In the genomic region with DNA sequence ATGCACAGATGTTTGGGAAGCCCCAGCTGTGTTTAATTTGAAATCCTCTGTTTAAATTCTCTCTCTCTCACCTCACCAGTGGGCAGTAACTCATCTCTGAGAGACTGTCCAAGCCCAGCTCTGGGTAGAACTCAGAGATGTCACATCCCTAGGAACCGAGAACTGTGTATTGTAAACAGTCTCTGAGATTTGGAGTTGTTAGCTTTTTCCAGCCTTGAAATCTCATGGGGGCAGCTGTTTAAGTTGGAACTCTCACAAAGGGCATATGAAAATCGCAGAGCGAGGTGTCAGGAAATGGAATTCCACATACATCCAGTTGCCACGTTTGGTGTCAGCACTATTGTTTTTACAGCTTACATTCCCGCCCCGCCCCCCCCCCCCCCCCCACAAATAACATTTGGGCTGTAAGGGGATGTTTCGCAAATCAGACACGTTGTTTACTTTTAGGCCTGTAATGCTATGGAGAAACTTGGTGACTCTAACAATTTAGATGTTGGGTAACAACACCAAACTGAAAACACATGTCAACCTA, we compare ENCODE assay signal across 15 cellular contexts. TPM values are rescaled to one million over a fixed set of nuclear protein-coding genes. Genes with fewer than 3 reads are reported as not detected.
DNase-seq lines count a peak whose midpoint lies in the region; ATAC-seq and TF ChIP-seq lines count a peak whose summit lies in the region.
"Had no signal": no experiment of that assay in that cellular context is flagged by ENCODE, and none has a peak within 500 bp of the region (broad histone marks: within the 10 kb centered on the region; RNA-seq: fewer than 3 reads in every experiment).

No MANE protein-coding gene starts in this region.

- H3K36me3 Mint-ChIP-seq in nephron progenitor cell (ENCODE audit: low read depth) = peaks cover 52% of the 10 kb centered on the region

- no peak for TF ChIP-seq POLR2A in esophagus muscularis mucosa (IDR thresholded peaks at IDR 0.05; ENCODE audit: low read depth)

- H2AFZ ChIP-seq in neuronal stem cell (ENCODE audit: low read length) = no peak overlapping the region

- H3K36me3 ChIP-seq in esophagus muscularis mucosa (peaks cover 6 to 65% (median 47%) of the 10 kb centered on the region in 4 donors), neuronal stem cell (replicated peaks in 1 of 2; ENCODE audit: control insufficient read depth in 2 of 2, insufficient read depth in 2 of 2, low read length in 2 of 2) (peaks cover 9 to 58% of the 10 kb centered on the region in 2 donors)

- CTCF ChIA-PET in AG04450 (lab: Charles Lee) = interaction anchor here (0.5 to 2.4 kb wide), 7 partner anchors 9 to 317 kb away, joined by 3 to 14 read pairs (median 5); partner anchors contain the start of gene VPS35L

- no peak overlapping the region for H3K23ac ChIP-seq in neuronal stem cell (ENCODE audit: low read depth, low read length, poor library complexity)

- H3K9ac ChIP-seq in neuronal stem cell (ENCODE audit: low read depth, low read length, poor library complexity) = no peak overlapping the region

- H3K79me1 ChIP-seq in neuronal stem cell (ENCODE audit: low read depth, low read length) = no peaks in the 10 kb centered on the region

- no peak for TF ChIP-seq CTCF in AG04450 (IDR thresholded peaks at IDR 0.05; ENCODE audit: low read depth, low read length)
- no peak for TF ChIP-seq CTCF in esophagus muscularis mucosa (IDR thresholded peaks at IDR 0.05)
- no peak for TF ChIP-seq CTCF in nephron progenitor cell (IDR thresholded peaks at IDR 0.05)

- H3K27me3 Mint-ChIP-seq in nephron progenitor cell (ENCODE audit: low read depth, poor library complexity) = no peaks in the 10 kb centered on the region
- H3K27me3 Mint-ChIP-seq: CD4-positive, alpha-beta memory T cell; memory B cell had no signal

- H3K9me3 Mint-ChIP-seq in nephron progenitor cell = no peaks in the 10 kb centered on the region
- H3K9me3 Mint-ChIP-seq: CD4-positive, alpha-beta memory T cell; memory B cell had no signal

- H3K4me3 ChIP-seq in AG04450 (ENCODE audit: low read depth, low read length) (no peak overlapping the region), esophagus muscularis mucosa (no peak overlapping the region), neuronal stem cell (ENCODE audit: low read length in 2 of 2) (no peak overlapping the region)

- no peak for TF ChIP-seq EP300 in esophagus muscularis mucosa (IDR thresholded peaks at IDR 0.05)

- ATAC-seq in GM18519 (IDR thresholded peaks at IDR 0.05; ENCODE audit: low FRiP score, unreplicated experiment) = no peak

- no peak overlapping the region for H3K4me2 ChIP-seq in neuronal stem cell (ENCODE audit: insufficient read depth, low read length, poor library complexity, severe bottlenecking)

- H3K4ac ChIP-seq in neuronal stem cell (ENCODE audit: low read length) = no peak overlapping the region

- H2BK120ac ChIP-seq in neuronal stem cell (ENCODE audit: low read depth, low read length) = no peak overlapping the region

- H3K4me3 Mint-ChIP-seq in nephron progenitor cell = no peak overlapping the region
- H3K4me3 Mint-ChIP-seq: CD4-positive, alpha-beta memory T cell; memory B cell had no signal

- peaks cover 15% of the 10 kb centered on the region for H3K4me1 Mint-ChIP-seq in nephron progenitor cell
- H3K4me1 Mint-ChIP-seq: CD4-positive, alpha-beta memory T cell; memory B cell had no signal

- intact Hi-C loops in esophagus muscularis mucosa (cut with DNase I) = loop anchor here (5.0 kb wide), 1 partner anchor 33 kb away; the partner anchor contains the start of gene VPS35L

- no peak overlapping the region for H4K8ac ChIP-seq in neuronal stem cell (ENCODE audit: low read depth, low read length)

- 18% methylated on average over 7 of the region's 8 CpGs for WGBS in esophagus muscularis mucosa
- no CpG with 5 or more reads among the region's 8 CpGs for WGBS in neuronal stem cell (ENCODE audit: extremely low coverage in 2 of 2, insufficient read length in 2 of 2, insufficient replicate concordance in 1 of 2), 2 donors

- no peak overlapping the region for H2AK5ac ChIP-seq in neuronal stem cell (ENCODE audit: low read depth, low read length)

- H3K4me1 ChIP-seq in esophagus muscularis mucosa (peaks cover 17 to 30% (median 28%) of the 10 kb centered on the region in 4 donors), neuronal stem cell (ENCODE audit: control insufficient read depth in 2 of 2, insufficient read depth in 1 of 2, low read depth in 1 of 2, low read length in 2 of 2) (no peaks in the 10 kb centered on the region)

- H3K27ac ChIP-seq in AG04450 (ENCODE audit: low read depth, low read length) (peak overlapping the region; percentile 88), esophagus muscularis mucosa (replicated peaks in 1 of 4) (peak overlapping the region; percentile 47 to 63 (median 56)), neuronal stem cell (replicated peaks; ENCODE audit: low read length) (no peak overlapping the region)

- no peak overlapping the region for H4K91ac ChIP-seq in neuronal stem cell (ENCODE audit: low read depth, low read length, poor library complexity)

- H3K27ac Mint-ChIP-seq in nephron progenitor cell = peak overlapping the region; percentile 93
- H3K27ac Mint-ChIP-seq: memory B cell had no signal

- no peak overlapping the region for H2BK15ac ChIP-seq in neuronal stem cell (ENCODE audit: low read length)

- DNase-seq in AG04450 (ENCODE audit: low read depth, low spot score) (peak; percentile 71), HS-5 (ENCODE audit: low read depth) (peak; percentile 37), esophagus muscularis mucosa (ENCODE audit: extremely low spot score) (no peak), nephron progenitor cell (no peak), neuronal stem cell (ENCODE audit: low spot score) (no peak), HT-29 (ENCODE audit: low spot score) (no peak)
- no peak for DNase-seq in stimulated activated CD4-positive, alpha-beta T cell treated with anti-CD3 and anti-CD28 coated beads, Interleukin-4, amount 100 ng/mL, for 4 hours
- DNase-seq: activated effector memory CD4-positive, alpha-beta T cell treated with Interleukin-2 at 50 U/mL for 16 hours; CD4-positive, alpha-beta memory T cell; hypothalamus; NCI-H2029; NK-92 treated with Interleukin-12 subunit alpha and Interleukin-12 subunit beta, amount 100 ng/mL, for 24 hours; retina had no signal

- POLR2A ChIA-PET in AG04450 (lab: Yijun Ruan, JAX) = interaction anchor here (0.8 to 1.9 kb wide), 5 partner anchors 34 to 523 kb away, joined by 3 to 12 read pairs (median 4); partner anchors contain the start of genes COQ7 and VPS35L

- H3K27me3 ChIP-seq in AG04450 (ENCODE audit: control insufficient read depth, insufficient read depth, low read length) (no peaks in the 10 kb centered on the region), esophagus muscularis mucosa (no peaks in the 10 kb centered on the region), neuronal stem cell (ENCODE audit: control insufficient read depth in 3 of 3, insufficient read depth in 3 of 3, low read depth in 1 of 3, low read length in 3 of 3) (no peaks in the 10 kb centered on the region)

- H3K18ac ChIP-seq in neuronal stem cell (ENCODE audit: low read length) = no peak overlapping the region

- no peaks in the 10 kb centered on the region for H3K9me3 ChIP-seq in AG04450 (ENCODE audit: control insufficient read depth, insufficient read depth, low read length)
- no peaks in the 10 kb centered on the region for H3K9me3 ChIP-seq in esophagus muscularis mucosa
- H3K9me3 ChIP-seq in neuronal stem cell (replicated peaks in 1 of 2; ENCODE audit: control insufficient read depth in 2 of 2, insufficient read depth in 1 of 2, low read depth in 1 of 2, low read length in 2 of 2) = no peaks in the 10 kb centered on the region

- H2BK5ac ChIP-seq in neuronal stem cell (ENCODE audit: low read length) = no peak overlapping the region

- no peak overlapping the region for H2BK12ac ChIP-seq in neuronal stem cell (ENCODE audit: low read length)

- H3K14ac ChIP-seq in neuronal stem cell (ENCODE audit: low read length) = no peak overlapping the region

RNA-seq across cellular contexts. Expression of gene VPS35L, which starts 34.3 kb away (rescaled TPM):
- 67.1 and 77.8 TPM in 2 replicates for polyA plus RNA-seq in AG04450 (2011; rRNA removed)
- polyA minus RNA-seq in AG04450 (2011; rRNA and poly(A)+ RNA removed) = 90.3 and 146 TPM in 2 replicates
- 10 to 100 TPM; 35.5 to 47.0 (median 38.1) TPM for total RNA-seq in esophagus muscularis mucosa
- 32.2 TPM for polyA plus RNA-seq in neuronal stem cell (2013, experiment 1 of 2)
- 36.3 TPM for polyA plus RNA-seq in neuronal stem cell (2013, experiment 2 of 2)
- total RNA-seq in HT-29 (2014; rRNA removed; shearing (Covaris generic)) = 0.65 and 1.7 TPM in 2 replicates

Comparison
In these comparisons a context has a peak if more than half of its experiments do, and no peak if none do; other contexts are left out.
1. DNase-seq: peak in AG04450 (single experiment) and HS-5 (single experiment); none in esophagus muscularis mucosa (single experiment), nephron progenitor cell (single experiment), neuronal stem cell (single experiment), HT-29 (single experiment) and stimulated activated CD4-positive, alpha-beta T cell treated with anti-CD3 and anti-CD28 coated beads, Interleukin-4, amount 100 ng/mL, for 4 hours (0 of 2).
2. RNA of gene VPS35L, which starts 34.3 kb away (total RNA-seq): 35.5 to 47.0 TPM in esophagus muscularis mucosa; 0.65 to 1.7 TPM in HT-29; every median in the first group is over 10 times any median in the second.